25 cellular contexts compared by ENCODE assay signal in the genomic region with DNA sequence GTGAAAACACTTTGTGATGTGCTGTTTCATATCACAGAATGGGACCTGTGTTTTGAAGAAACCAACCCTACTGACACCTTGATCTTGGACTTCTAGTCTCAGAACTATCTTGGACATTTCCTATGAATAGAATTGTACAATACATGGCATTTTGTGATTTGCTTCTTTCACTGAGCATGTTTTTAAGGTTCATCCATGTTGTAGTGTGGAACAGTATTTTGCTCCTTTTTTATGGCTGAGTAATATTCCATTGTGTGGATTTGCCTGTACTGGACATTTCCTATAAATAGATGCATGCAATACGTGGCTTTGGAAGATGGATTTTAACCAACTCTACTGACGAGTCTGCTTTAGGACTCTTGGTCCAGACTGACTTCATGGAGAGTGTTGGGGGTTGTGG. TPM values are rescaled to one million over a fixed set of nuclear protein-coding genes. Genes with fewer than 3 reads are reported as not detected.
DNase-seq lines count a peak whose midpoint lies in the region; ATAC-seq, FAIRE-seq and TF ChIP-seq lines count a peak whose summit lies in the region.
"Had no signal": no experiment of that assay in that cellular context is flagged by ENCODE, and none has a peak within 500 bp of the region (broad histone marks: within the 10 kb centered on the region; RNA-seq: fewer than 3 reads in every experiment).

No MANE protein-coding gene starts in this region.

- no peak overlapping the region for H3K27ac ChIP-seq in CD8-positive, alpha-beta T cell (ENCODE audit: low read depth, low read length)
- H3K27ac ChIP-seq in K562 (ENCODE audit: extremely low read depth, low read depth, low read length) = no peak overlapping the region
- no peak overlapping the region for H3K27ac ChIP-seq in heart right ventricle
- H3K27ac ChIP-seq: C4-2B, GM23248, PC-9 had no signal

- CTCF ChIA-PET in activated naive CD4-positive, alpha-beta T cell treated with anti-CD3 and anti-CD28 coated beads, Interleukin-2, amount 10 ng/mL, durations not matched to agents 7 days and 5 days (lab: Charles Lee) = no interaction called here
- CTCF ChIA-PET in activated naive CD4-positive, alpha-beta T cell treated with anti-CD3 and anti-CD28 coated beads for 36 hours (lab: Charles Lee) = no interaction called here
- CTCF ChIA-PET in CD8-positive, alpha-beta T cell (lab: Charles Lee) = interaction anchor here (1.2 to 1.3 kb wide), 2 partner anchors 11 to 44 kb away, joined by 3 to 6 read pairs; no protein-coding TSS in a partner anchor
- CTCF ChIA-PET in K562 (lab: Yijun Ruan, JAX; ENCODE audit: low intra/inter-chr PET ratio) = no interaction called here

- H4K20me1 ChIP-seq in K562 (replicated peaks; ENCODE audit: control insufficient read depth, insufficient read depth, low read length) = no peaks in the 10 kb centered on the region

- no peaks in the 10 kb centered on the region for H3K27me3 ChIP-seq in CD8-positive, alpha-beta T cell (ENCODE audit: insufficient read depth, low read length)
- H3K27me3 ChIP-seq in K562 (ENCODE audit: control insufficient read depth in 2 of 2, insufficient read depth in 2 of 2, low read length in 2 of 2) = no peaks in the 10 kb centered on the region
- peaks cover 0 to 11% (median 0%) of the 10 kb centered on the region in 7 donors for H3K27me3 ChIP-seq in heart right ventricle

- no peaks in the 10 kb centered on the region for H3K9me1 ChIP-seq in K562 (ENCODE audit: control insufficient read depth, insufficient read depth, low read length)

- BruUV-seq in K562 (replicated peaks; lab: Mats Ljungman, UMichigan) = no TSS peak

- H3K4me3 ChIP-seq in CD8-positive, alpha-beta T cell (ENCODE audit: low read depth, low read length) = no peak overlapping the region
- H3K4me3 ChIP-seq in K562 (no peak overlapping the region), heart right ventricle (no peak overlapping the region)
- H3K4me3 ChIP-seq: GM23248, PC-9 had no signal

- peaks cover 14% of the 10 kb centered on the region for H3K9me3 Mint-ChIP-seq in activated naive CD4-positive, alpha-beta T cell treated with anti-CD3 and anti-CD28 coated beads, Interleukin-2, amount 10 ng/mL, durations not matched to agents 7 days and 5 days
- H3K9me3 Mint-ChIP-seq in activated naive CD4-positive, alpha-beta T cell treated with anti-CD3 and anti-CD28 coated beads for 36 hours = peaks cover 6% of the 10 kb centered on the region
- peaks cover 3% of the 10 kb centered on the region for H3K9me3 Mint-ChIP-seq in CD8-positive, alpha-beta T cell
- peaks cover 0 to 7% of the 10 kb centered on the region in 2 donors for H3K9me3 Mint-ChIP-seq in stimulated activated naive B cell treated with anti-CD40 and anti-IgM and Interleukin-4, amounts not matched to agents 10 μg/mL and 1 μg/mL and 100 μg/mL, for 72 hours

- peaks cover 61% of the 10 kb centered on the region for H3K36me3 Mint-ChIP-seq in activated naive CD4-positive, alpha-beta T cell treated with anti-CD3 and anti-CD28 coated beads, Interleukin-2, amount 10 ng/mL, durations not matched to agents 7 days and 5 days
- H3K36me3 Mint-ChIP-seq in activated naive CD4-positive, alpha-beta T cell treated with anti-CD3 and anti-CD28 coated beads for 36 hours (ENCODE audit: low read depth) = peaks cover 53% of the 10 kb centered on the region
- H3K36me3 Mint-ChIP-seq in CD8-positive, alpha-beta T cell = peaks cover 62% of the 10 kb centered on the region
- peaks cover 48 to 51% of the 10 kb centered on the region in 2 donors for H3K36me3 Mint-ChIP-seq in stimulated activated naive B cell treated with anti-CD40 and anti-IgM and Interleukin-4, amounts not matched to agents 10 μg/mL and 1 μg/mL and 100 μg/mL, for 72 hours

- 26% methylated on average over 2 of the region's 2 CpGs for WGBS in K562 (ENCODE audit: insufficient coverage, low coverage, missing lambda C conversion rate)
- 68 to 72% methylated on average over 2 of the region's 2 CpGs for WGBS in heart right ventricle, 2 donors

- H3K9ac ChIP-seq in K562 (ENCODE audit: insufficient read depth in 1 of 2, low read depth in 2 of 2, low read length in 2 of 2) = no peak overlapping the region
- H3K9ac ChIP-seq: GM23248 had no signal

- H3K79me2 ChIP-seq in K562 (ENCODE audit: control insufficient read depth, insufficient read depth, low read length) = no peaks in the 10 kb centered on the region

- in situ Hi-C loops in K562 (cut with MboI) = no loop called here
- in situ Hi-C loops in KBM-7 (cut with MboI; ENCODE audit: low pct_unique_long_range_greater_than_20kb, low sequenced_read_pairs) = no loop called here

- peaks cover 44% of the 10 kb centered on the region for H3K36me3 ChIP-seq in CD8-positive, alpha-beta T cell (ENCODE audit: insufficient read depth, low read length)
- no peaks in the 10 kb centered on the region for H3K36me3 ChIP-seq in K562 (ENCODE audit: control insufficient read depth, insufficient read depth, low read length)
- peaks cover 0 to 46% (median 0%) of the 10 kb centered on the region in 9 donors for H3K36me3 ChIP-seq in heart right ventricle

- no peak overlapping the region for H2AFZ ChIP-seq in K562 (ENCODE audit: low read depth, low read length)
- H2AFZ ChIP-seq: GM23248, PC-9 had no signal

- DNase-seq in activated naive CD4-positive, alpha-beta T cell treated with anti-CD3 and anti-CD28 coated beads, Interleukin-2, amount 10 ng/mL, durations not matched to agents 7 days and 5 days = no peak
- DNase-seq in activated naive CD4-positive, alpha-beta T cell treated with anti-CD3 and anti-CD28 coated beads for 36 hours = no peak
- no peak for DNase-seq in CD8-positive, alpha-beta T cell
- DNase-seq in K562 (ENCODE audit: extremely low read depth in 1 of 4, low spot score in 3 of 4) (no peak), heart right ventricle (no peak), KBM-7 (no peak)
- DNase-seq in stimulated activated naive B cell treated with anti-CD40 and anti-IgM and Interleukin-4, amounts not matched to agents 10 μg/mL and 1 μg/mL and 100 μg/mL, for 72 hours = no peak
- DNase-seq: DMS153, DND-41, GM23248, H7, HFFc6, NCI-H2029, NCI-H2227 treated with DMSO at 0.1 percent for 48 hours, NCI-H526 treated with DMSO at 0.1 percent for 48 hours, PC-9 had no signal

- peaks cover 12% of the 10 kb centered on the region for H3K4me1 ChIP-seq in CD8-positive, alpha-beta T cell (ENCODE audit: insufficient read depth, low read length)
- H3K4me1 ChIP-seq in K562 (replicated peaks in 1 of 2; ENCODE audit: control insufficient read depth in 2 of 2, insufficient read depth in 2 of 2, low read length in 2 of 2) = peaks cover 0 to 9% of the 10 kb centered on the region in 2 experiments; a peak in 2 of 5 replicates
- no peaks in the 10 kb centered on the region for H3K4me1 ChIP-seq in heart right ventricle

- no peak overlapping the region for H3K4me2 ChIP-seq in K562 (ENCODE audit: insufficient read depth, low read length)
- H3K4me2 ChIP-seq: PC-9 had no signal

- FAIRE-seq in K562 (lab: Jason Lieb, UNC) = no peak
- FAIRE-seq: HepG2 had no signal

- H3K27me3 Mint-ChIP-seq in activated naive CD4-positive, alpha-beta T cell treated with anti-CD3 and anti-CD28 coated beads, Interleukin-2, amount 10 ng/mL, durations not matched to agents 7 days and 5 days = no peaks in the 10 kb centered on the region
- H3K27me3 Mint-ChIP-seq in activated naive CD4-positive, alpha-beta T cell treated with anti-CD3 and anti-CD28 coated beads for 36 hours (ENCODE audit: low read depth) = no peaks in the 10 kb centered on the region
- H3K27me3 Mint-ChIP-seq in CD8-positive, alpha-beta T cell (ENCODE audit: low read depth) = no peaks in the 10 kb centered on the region
- no peaks in the 10 kb centered on the region for H3K27me3 Mint-ChIP-seq in stimulated activated naive B cell treated with anti-CD40 and anti-IgM and Interleukin-4, amounts not matched to agents 10 μg/mL and 1 μg/mL and 100 μg/mL, for 72 hours
- H3K27me3 Mint-ChIP-seq: B cell had no signal

- TF ChIP-seq CTCF in CD8-positive, alpha-beta T cell (IDR thresholded peaks at IDR 0.05) = no peak
- TF ChIP-seq CTCF in K562 (IDR thresholded peaks at IDR 0.05 in 2 of 3, conservative IDR thresholded peaks at IDR 0.05 in 1 of 3; ENCODE audit: insufficient read depth in 2 of 3, low read depth in 1 of 3, low read length in 3 of 3) (no peak), heart right ventricle (IDR thresholded peaks at IDR 0.05) (no peak)

- H3K27ac Mint-ChIP-seq in activated naive CD4-positive, alpha-beta T cell treated with anti-CD3 and anti-CD28 coated beads, Interleukin-2, amount 10 ng/mL, durations not matched to agents 7 days and 5 days = peak overlapping the region; percentile 30
- no peak overlapping the region for H3K27ac Mint-ChIP-seq in activated naive CD4-positive, alpha-beta T cell treated with anti-CD3 and anti-CD28 coated beads for 36 hours
- peak overlapping the region; percentile 62 for H3K27ac Mint-ChIP-seq in CD8-positive, alpha-beta T cell
- H3K27ac Mint-ChIP-seq in stimulated activated naive B cell treated with anti-CD40 and anti-IgM and Interleukin-4, amounts not matched to agents 10 μg/mL and 1 μg/mL and 100 μg/mL, for 72 hours = peak overlapping the region; percentile 42
- H3K27ac Mint-ChIP-seq: B cell, HFFc6 had no signal

- TF ChIP-seq EP300 in K562 (IDR thresholded peaks at IDR 0.05; ENCODE audit: low read length) = no peak

- no peak for TF ChIP-seq POLR2A in K562 (conservative IDR thresholded peaks at IDR 0.05)

- no peak for ATAC-seq in CD8-positive, alpha-beta T cell
- ATAC-seq in K562 (no peak), heart right ventricle (no peak)
- ATAC-seq in stimulated activated naive B cell treated with anti-CD40 and anti-IgM and Interleukin-4, amounts not matched to agents 10 μg/mL and 1 μg/mL and 100 μg/mL, for 72 hours (replicated peaks) = no peak
- ATAC-seq: HepG2, Right ventricle myocardium inferior had no signal

- no peaks in the 10 kb centered on the region for H3K9me3 ChIP-seq in CD8-positive, alpha-beta T cell (ENCODE audit: low read length)
- H3K9me3 ChIP-seq in K562 (replicated peaks; ENCODE audit: control insufficient read depth, insufficient read depth, low read depth, low read length) (no peaks in the 10 kb centered on the region; the same call in 1 of the 2 replicates), heart right ventricle (peaks cover 0 to 26% (median 14%) of the 10 kb centered on the region in 11 donors)

- no peak for TF ChIP-seq RAD21 in K562 (CRISPR knock-in tag; conservative IDR thresholded peaks at IDR 0.05 in 1 of 2, IDR thresholded peaks at IDR 0.05 in 1 of 2)

- POLR2A ChIA-PET in CD8-positive, alpha-beta T cell (lab: Charles Lee) = no interaction called here
- POLR2A ChIA-PET in K562 (lab: Yijun Ruan, JAX) = no interaction called here

- no peak overlapping the region for H3K4me3 Mint-ChIP-seq in activated naive CD4-positive, alpha-beta T cell treated with anti-CD3 and anti-CD28 coated beads, Interleukin-2, amount 10 ng/mL, durations not matched to agents 7 days and 5 days
- no peak overlapping the region for H3K4me3 Mint-ChIP-seq in activated naive CD4-positive, alpha-beta T cell treated with anti-CD3 and anti-CD28 coated beads for 36 hours
- H3K4me3 Mint-ChIP-seq in CD8-positive, alpha-beta T cell = no peak overlapping the region
- H3K4me3 Mint-ChIP-seq in stimulated activated naive B cell treated with anti-CD40 and anti-IgM and Interleukin-4, amounts not matched to agents 10 μg/mL and 1 μg/mL and 100 μg/mL, for 72 hours = no peak overlapping the region
- H3K4me3 Mint-ChIP-seq: B cell, HFFc6 had no signal

- intact Hi-C loops in activated naive CD4-positive, alpha-beta T cell treated with anti-CD3 and anti-CD28 coated beads for 36 hours (cut with micrococcal nuclease) = no loop called here
- intact Hi-C loops in CD8-positive, alpha-beta T cell (cut with DNase I, micrococcal nuclease) = no loop called here
- intact Hi-C loops in K562 (cut with micrococcal nuclease) = no loop called here
- intact Hi-C loops in heart right ventricle (cut with DNase I) = no loop called here

- H3K4me1 Mint-ChIP-seq in activated naive CD4-positive, alpha-beta T cell treated with anti-CD3 and anti-CD28 coated beads, Interleukin-2, amount 10 ng/mL, durations not matched to agents 7 days and 5 days = peaks cover 23% of the 10 kb centered on the region
- peaks cover 35% of the 10 kb centered on the region for H3K4me1 Mint-ChIP-seq in activated naive CD4-positive, alpha-beta T cell treated with anti-CD3 and anti-CD28 coated beads for 36 hours (ENCODE audit: low read depth)
- H3K4me1 Mint-ChIP-seq in CD8-positive, alpha-beta T cell (ENCODE audit: low read depth) = peaks cover 29% of the 10 kb centered on the region
- peaks cover 16 to 19% of the 10 kb centered on the region in 2 donors for H3K4me1 Mint-ChIP-seq in stimulated activated naive B cell treated with anti-CD40 and anti-IgM and Interleukin-4, amounts not matched to agents 10 μg/mL and 1 μg/mL and 100 μg/mL, for 72 hours

RNA-seq across cellular contexts. Expression of gene VAV1, which starts 46.8 kb away (rescaled TPM):
- total RNA-seq in activated naive CD4-positive, alpha-beta T cell treated with anti-CD3 and anti-CD28 coated beads for 36 hours = 100 to 1,000 TPM in 1 of 2 experiments, 10 to 100 TPM in 1; 93.6 to 103 TPM
- 10 to 100 TPM; 68.3 to 75.5 TPM for total RNA-seq in CD8-positive, alpha-beta T cell
- 12.0 and 34.0 TPM in 2 replicates for total RNA-seq in K562 (2011; cell fraction: chromatin; rRNA removed; ENCODE audit: low replicate concordance)
- 15.5 and 23.5 TPM in 2 replicates for total RNA-seq in K562 (2011; cell fraction: nucleolus; rRNA removed)
- total RNA-seq in K562 (2011; cell fraction: nucleoplasm; rRNA removed) = 12.6 and 13.2 TPM in 2 replicates
- total RNA-seq in K562 (2014; rRNA removed) (13.6 and 13.7 TPM in 2 replicates), K562 (2014; rRNA removed; fragmentation: Illumina TruSeq; extraction: Trizol) (8.7 and 9.4 TPM in 2 replicates), K562 (2015; rRNA removed; fragmentation: Illumina TruSeq; extraction: Trizol) (19.1 and 19.7 TPM in 2 replicates), K562 (2021) (17.3 and 20.1 TPM in 2 replicates), heart right ventricle (10 to 100 TPM in 1 of 10 donors, 1 to 10 TPM in 6, under 1 TPM in 3; 0.45 to 11.0 (median 1.4) TPM)
- polyA plus RNA-seq in K562 (2011; rRNA removed) (8.4 and 18.5 TPM in 2 replicates), K562 (2014; fragmentation: Illumina TruSeq; extraction: Trizol) (12.4 and 13.3 TPM in 2 replicates), K562 (2014; fragmentation: Nextera tagmentation; extraction: Ambion mirVana) (1 to 10 TPM in 1 of 2 experiments, under 1 TPM in 1; 0.46 to 1.3 TPM), K562 (2014; rRNA removed) (10.9 and 11.1 TPM in 2 replicates), heart right ventricle (1 to 10 TPM in 1 of 2 donors, under 1 TPM in 1; 0.70 to 1.3 TPM)
- polyA plus RNA-seq in K562 (2011; cell fraction: cytosol; rRNA removed) = 7.1 and 10.6 TPM in 2 replicates
- polyA plus RNA-seq in K562 (2011; cell fraction: nucleus; rRNA removed) = 19.2 and 28.2 TPM in 2 replicates
- polyA plus RNA-seq in K562 (2012) = 18.1 and 29.2 TPM in 2 replicates
- polyA minus RNA-seq in K562 (2011; rRNA and poly(A)+ RNA removed) = 10.3 and 18.3 TPM in 2 replicates
- 4.7 and 11.8 TPM in 2 replicates for polyA minus RNA-seq in K562 (2011; cell fraction: cytosol; rRNA and poly(A)+ RNA removed)
- 12.7 and 24.3 TPM in 2 replicates for polyA minus RNA-seq in K562 (2011; cell fraction: nucleus; rRNA and poly(A)+ RNA removed)
- total RNA-seq: GM23248, HepG2, HFFc6, HT1080, LHCN-M2, MCF 10A, SK-MEL-5 had no signal
- polyA plus RNA-seq: GM23248, HepG2 had no signal

RNA-seq across cellular contexts. Expression of gene SH2D3A, which starts 52.1 kb away (rescaled TPM):
- total RNA-seq in activated naive CD4-positive, alpha-beta T cell treated with anti-CD3 and anti-CD28 coated beads for 36 hours = 10 to 100 TPM; 23.2 to 24.9 TPM
- total RNA-seq in CD8-positive, alpha-beta T cell = 10 to 100 TPM; 33.5 to 38.8 TPM
- total RNA-seq in K562 (2011; cell fraction: chromatin; rRNA removed; ENCODE audit: low replicate concordance) = 17.3 and 38.7 TPM in 2 replicates
- total RNA-seq in K562 (2011; cell fraction: nucleolus; rRNA removed) = 28.7 and 29.6 TPM in 2 replicates
- total RNA-seq in K562 (2011; cell fraction: nucleoplasm; rRNA removed) = 21.3 and 22.0 TPM in 2 replicates
- total RNA-seq in K562 (2014; rRNA removed) (20.0 and 25.9 TPM in 2 replicates), K562 (2014; rRNA removed; fragmentation: Illumina TruSeq; extraction: Trizol) (3.0 and 4.8 TPM in 2 replicates), K562 (2015; rRNA removed; fragmentation: Illumina TruSeq; extraction: Trizol) (8.6 and 8.9 TPM in 2 replicates), K562 (2021) (19.4 and 26.3 TPM in 2 replicates), heart right ventricle (under 1 TPM in 5 of 10 donors, not detected in 5; 0.16 to 0.79 (median 0.36) TPM)
- polyA plus RNA-seq in K562 (2011; rRNA removed) (8.7 and 13.4 TPM in 2 replicates), K562 (2014; fragmentation: Illumina TruSeq; extraction: Trizol) (9.6 and 17.7 TPM in 2 replicates), K562 (2014; fragmentation: Nextera tagmentation; extraction: Ambion mirVana) (under 1 TPM; 0.75 to 0.83 TPM), K562 (2014; rRNA removed) (19.8 and 24.8 TPM in 2 replicates), heart right ventricle (under 1 TPM; 0.17 to 0.37 TPM)
- polyA plus RNA-seq in K562 (2011; cell fraction: cytosol; rRNA removed) = 12.2 and 22.2 TPM in 2 replicates
- 20.1 and 35.1 TPM in 2 replicates for polyA plus RNA-seq in K562 (2011; cell fraction: nucleus; rRNA removed)
- polyA plus RNA-seq in K562 (2012) = 10.3 and 10.8 TPM in 2 replicates
- polyA minus RNA-seq in K562 (2011; rRNA and poly(A)+ RNA removed) = 3.0 and 4.7 TPM in 2 replicates
- 8.7 and 11.1 TPM in 2 replicates for polyA minus RNA-seq in K562 (2011; cell fraction: cytosol; rRNA and poly(A)+ RNA removed)
- 17.0 and 18.8 TPM in 2 replicates for polyA minus RNA-seq in K562 (2011; cell fraction: nucleus; rRNA and poly(A)+ RNA removed)
- total RNA-seq: GM23248, HFFc6, LHCN-M2, Right ventricle myocardium inferior, RPMI7951 had no signal
- polyA plus RNA-seq: GM23248 had no signal
